Comparison of ENCODE assay signal across 9 cellular contexts in the genomic region with DNA sequence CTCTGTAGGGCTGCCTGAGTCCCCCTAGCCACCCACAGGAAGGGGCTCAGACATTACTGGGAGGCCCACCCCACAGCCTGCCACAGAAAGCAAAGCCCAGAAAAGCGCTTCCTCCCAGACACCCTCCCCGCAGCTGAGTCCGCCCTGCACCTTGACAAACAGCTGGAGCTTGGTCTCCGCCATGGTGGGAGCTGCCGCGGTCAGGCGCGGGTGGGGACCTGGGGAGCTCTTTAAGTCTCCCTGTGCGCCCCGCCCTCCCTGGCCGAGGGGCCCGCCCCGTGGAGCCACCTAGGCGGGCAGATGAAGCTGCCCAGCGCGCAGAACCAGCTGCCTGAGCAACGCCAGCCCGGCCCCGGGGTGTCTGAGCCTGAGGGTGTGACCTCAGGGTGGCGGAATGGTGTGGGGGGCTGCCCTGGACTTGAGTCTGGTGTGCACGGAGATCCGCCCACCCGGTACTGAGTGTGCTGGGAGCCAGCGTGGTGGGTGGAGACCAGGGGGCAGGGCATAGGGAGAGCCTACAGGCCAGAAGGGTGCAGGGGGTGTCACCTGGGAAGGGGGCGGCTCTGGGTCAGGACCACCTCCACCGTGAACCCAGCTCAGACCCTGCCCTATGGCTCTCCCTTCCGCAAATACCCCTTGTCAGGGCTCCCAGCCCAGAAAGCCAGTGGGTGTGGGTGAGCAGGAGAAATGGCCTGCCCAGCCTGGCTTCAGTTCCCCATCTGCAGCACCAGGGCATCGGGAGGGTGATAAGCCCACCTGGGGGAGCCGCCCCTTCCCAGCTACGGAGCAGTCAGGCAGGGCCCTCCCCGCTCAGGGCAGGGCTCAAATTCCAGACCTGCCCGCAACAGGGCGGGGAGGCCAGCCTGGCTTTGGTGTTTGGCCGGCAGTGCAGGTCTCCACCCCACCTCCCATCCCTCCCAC. TPM values are rescaled to one million over a fixed set of nuclear protein-coding genes. Genes with fewer than 3 reads are reported as not detected.
DNase-seq lines count a peak whose midpoint lies in the region; ATAC-seq, FAIRE-seq and TF ChIP-seq lines count a peak whose summit lies in the region.
"Had no signal": no experiment of that assay in that cellular context is flagged by ENCODE, and none has a peak within 500 bp of the region (broad histone marks: within the 10 kb centered on the region; RNA-seq: fewer than 3 reads in every experiment).

A gene with protein sequence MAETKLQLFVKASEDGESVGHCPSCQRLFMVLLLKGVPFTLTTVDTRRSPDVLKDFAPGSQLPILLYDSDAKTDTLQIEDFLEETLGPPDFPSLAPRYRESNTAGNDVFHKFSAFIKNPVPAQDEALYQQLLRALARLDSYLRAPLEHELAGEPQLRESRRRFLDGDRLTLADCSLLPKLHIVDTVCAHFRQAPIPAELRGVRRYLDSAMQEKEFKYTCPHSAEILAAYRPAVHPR (minus strand): TSS at position 208 of the 921 bp plus-strand sequence. CDS start 25 bp downstream, at position 183.

- H4K20me1 ChIP-seq in Loucy (ENCODE audit: insufficient read depth, low read length, poor library complexity, severe bottlenecking) = peaks cover 12% of the 10 kb centered on the region

- no peak for FAIRE-seq in D721Med (lab: Jason Lieb, UNC)
- no peak for FAIRE-seq in RCC 7860 (lab: Jason Lieb, UNC)

- peak within 1 kb of the TSS; percentile 38 to 51 (median 48) for H3K4me3 Mint-ChIP-seq in CD4-positive, CD25-positive, alpha-beta regulatory T cell
- H3K4me3 Mint-ChIP-seq in activated T-cell treated with anti-CD3 and anti-CD28 coated beads, Interleukin-2, amount 50 U/mL, for 24 hours = no peak within 1 kb of the TSS
- peak within 1 kb of the TSS; percentile 10 for H3K4me3 Mint-ChIP-seq in stimulated activated naive CD8-positive, alpha-beta T cell treated with anti-CD3 and anti-CD28 coated beads, Interleukin-15, Interleukin-2, amounts not matched to agents 100 ng/mL and 50 ng/mL, for 24 hours

- no peaks in the 10 kb centered on the region for H3K36me3 ChIP-seq in CD4-positive, CD25-positive, alpha-beta regulatory T cell (ENCODE audit: control insufficient read depth, insufficient read depth, low read length)
- no peaks in the 10 kb centered on the region for H3K36me3 ChIP-seq in Loucy (ENCODE audit: insufficient read depth, low read length)

- no peak within 1 kb of the TSS for H3K4me3 ChIP-seq in CD4-positive, CD25-positive, alpha-beta regulatory T cell (ENCODE audit: low read depth, low read length)
- H3K4me3 ChIP-seq in Loucy (ENCODE audit: low read length, poor library complexity, severe bottlenecking) = no peak within 1 kb of the TSS

- H3K9me3 Mint-ChIP-seq in CD4-positive, CD25-positive, alpha-beta regulatory T cell = no peaks in the 10 kb centered on the region
- H3K9me3 Mint-ChIP-seq in activated T-cell treated with anti-CD3 and anti-CD28 coated beads, Interleukin-2, amount 50 U/mL, for 24 hours = no peaks in the 10 kb centered on the region
- no peaks in the 10 kb centered on the region for H3K9me3 Mint-ChIP-seq in stimulated activated naive CD8-positive, alpha-beta T cell treated with anti-CD3 and anti-CD28 coated beads, Interleukin-15, Interleukin-2, amounts not matched to agents 100 ng/mL and 50 ng/mL, for 24 hours

- H3K36me3 Mint-ChIP-seq in CD4-positive, CD25-positive, alpha-beta regulatory T cell = no peaks in the 10 kb centered on the region
- peaks cover 19% of the 10 kb centered on the region for H3K36me3 Mint-ChIP-seq in activated T-cell treated with anti-CD3 and anti-CD28 coated beads, Interleukin-2, amount 50 U/mL, for 24 hours (ENCODE audit: low read depth)
- no peaks in the 10 kb centered on the region for H3K36me3 Mint-ChIP-seq in stimulated activated naive CD8-positive, alpha-beta T cell treated with anti-CD3 and anti-CD28 coated beads, Interleukin-15, Interleukin-2, amounts not matched to agents 100 ng/mL and 50 ng/mL, for 24 hours (ENCODE audit: low read depth)

- H3K79me2 ChIP-seq in Loucy (ENCODE audit: insufficient read depth, low read length) = peaks cover 18% of the 10 kb centered on the region

- peaks cover 63% of the 10 kb centered on the region for H3K4me1 ChIP-seq in CD4-positive, CD25-positive, alpha-beta regulatory T cell (ENCODE audit: control insufficient read depth, insufficient read depth, low read length, poor library complexity, severe bottlenecking)
- H3K4me1 ChIP-seq in Loucy (ENCODE audit: insufficient read depth, low read length, poor library complexity, severe bottlenecking) = peaks cover 18% of the 10 kb centered on the region
- H3K4me1 ChIP-seq: foreskin keratinocyte had no signal

- H3K4me2 ChIP-seq in Loucy (ENCODE audit: low read depth, low read length, poor library complexity, severe bottlenecking) = no peak within 1 kb of the TSS

- H3K4me1 Mint-ChIP-seq in CD4-positive, CD25-positive, alpha-beta regulatory T cell = peaks cover 0 to 38% (median 16%) of the 10 kb centered on the region in 4 donors
- peaks cover 52% of the 10 kb centered on the region for H3K4me1 Mint-ChIP-seq in activated T-cell treated with anti-CD3 and anti-CD28 coated beads, Interleukin-2, amount 50 U/mL, for 24 hours (ENCODE audit: low read depth)
- H3K4me1 Mint-ChIP-seq in stimulated activated naive CD8-positive, alpha-beta T cell treated with anti-CD3 and anti-CD28 coated beads, Interleukin-15, Interleukin-2, amounts not matched to agents 100 ng/mL and 50 ng/mL, for 24 hours (ENCODE audit: low read depth) = peaks cover 51% of the 10 kb centered on the region

- peak within 1 kb of the TSS; percentile 17 for H3K9ac ChIP-seq in Loucy (ENCODE audit: low read depth, low read length, poor library complexity, severe bottlenecking)

- TF ChIP-seq CTCF in Loucy (conservative IDR thresholded peaks at IDR 0.05; ENCODE audit: low read length) = no peak
- TF ChIP-seq CTCF in D721Med (IDR thresholded peaks at IDR 0.05; ENCODE audit: insufficient read depth, missing control alignments) = no peak

- H3K9me3 ChIP-seq in CD4-positive, CD25-positive, alpha-beta regulatory T cell (ENCODE audit: control insufficient read depth in 2 of 2, low read length in 2 of 2) = no peaks in the 10 kb centered on the region
- no peaks in the 10 kb centered on the region for H3K9me3 ChIP-seq in Loucy (ENCODE audit: insufficient read depth, low read depth, low read length)

- peak in 1 of 2 donors; percentile 13 for ATAC-seq in CD4-positive, CD25-positive, alpha-beta regulatory T cell (ENCODE audit: low read depth in 2 of 2)
- ATAC-seq in HG03565 (IDR thresholded peaks at IDR 0.05; ENCODE audit: unreplicated experiment) = no peak
- ATAC-seq: foreskin keratinocyte had no signal

- peak within 1 kb of the TSS in 1 of 3 donors; percentile 38 for H3K27ac Mint-ChIP-seq in CD4-positive, CD25-positive, alpha-beta regulatory T cell
- no peak within 1 kb of the TSS for H3K27ac Mint-ChIP-seq in activated T-cell treated with anti-CD3 and anti-CD28 coated beads, Interleukin-2, amount 50 U/mL, for 24 hours
- H3K27ac Mint-ChIP-seq in stimulated activated naive CD8-positive, alpha-beta T cell treated with anti-CD3 and anti-CD28 coated beads, Interleukin-15, Interleukin-2, amounts not matched to agents 100 ng/mL and 50 ng/mL, for 24 hours = no peak within 1 kb of the TSS

- H3K27me3 ChIP-seq in CD4-positive, CD25-positive, alpha-beta regulatory T cell (ENCODE audit: control insufficient read depth, insufficient read depth, low read length) = no peaks in the 10 kb centered on the region
- H3K27me3 ChIP-seq in Loucy (ENCODE audit: insufficient read depth, low read length, poor library complexity, severe bottlenecking) = no peaks in the 10 kb centered on the region

- H3K27me3 Mint-ChIP-seq in CD4-positive, CD25-positive, alpha-beta regulatory T cell = peaks cover 14% of the 10 kb centered on the region
- peaks cover 9% of the 10 kb centered on the region for H3K27me3 Mint-ChIP-seq in activated T-cell treated with anti-CD3 and anti-CD28 coated beads, Interleukin-2, amount 50 U/mL, for 24 hours
- H3K27me3 Mint-ChIP-seq in stimulated activated naive CD8-positive, alpha-beta T cell treated with anti-CD3 and anti-CD28 coated beads, Interleukin-15, Interleukin-2, amounts not matched to agents 100 ng/mL and 50 ng/mL, for 24 hours = no peaks in the 10 kb centered on the region

- peak within 1 kb of the TSS; percentile 5 for H3K27ac ChIP-seq in CD4-positive, CD25-positive, alpha-beta regulatory T cell (ENCODE audit: insufficient read depth, low read length, poor library complexity, severe bottlenecking)
- H3K27ac ChIP-seq: foreskin keratinocyte had no signal

- DNase-seq in CD4-positive, CD25-positive, alpha-beta regulatory T cell = peak in 2 of 3 donors; percentile 17 to 75
- peak; percentile 68 for DNase-seq in activated T-cell treated with anti-CD3 and anti-CD28 coated beads, Interleukin-2, amount 50 U/mL, for 24 hours
- peak; percentile 64 for DNase-seq in iPS-NIHi7 (ENCODE audit: extremely low spot score)
- DNase-seq in D721Med (ENCODE audit: insufficient read length, low spot score) = no peak
- DNase-seq in RCC 7860 (ENCODE audit: low spot score) = no peak

- no peaks in the 10 kb centered on the region for H3K9me2 ChIP-seq in Loucy (replicated peaks; ENCODE audit: low read depth, low read length)

- H2AFZ ChIP-seq in Loucy (ENCODE audit: low read length) = no peak within 1 kb of the TSS

- no peaks in the 10 kb centered on the region for H3F3A ChIP-seq in Loucy (ENCODE audit: low read depth)

RNA-seq across cellular contexts. Expression of the gene that starts here (rescaled TPM):
- total RNA-seq in CD4-positive, CD25-positive, alpha-beta regulatory T cell = 1.0 TPM
- polyA plus RNA-seq in CD4-positive, CD25-positive, alpha-beta regulatory T cell = 1 to 10 TPM in 3 of 4 donors, under 1 TPM in 1; 0.38 to 4.5 (median 2.9) TPM

Comparison
In these comparisons a context has a peak if more than half of its experiments do, and no peak if none do; other contexts are left out.
1. DNase-seq: peak in CD4-positive, CD25-positive, alpha-beta regulatory T cell (2 of 3), activated T-cell treated with anti-CD3 and anti-CD28 coated beads, Interleukin-2, amount 50 U/mL, for 24 hours (single experiment) and iPS-NIHi7 (single experiment); none in D721Med (single experiment) and RCC 7860 (single experiment).